In the genomic region with DNA sequence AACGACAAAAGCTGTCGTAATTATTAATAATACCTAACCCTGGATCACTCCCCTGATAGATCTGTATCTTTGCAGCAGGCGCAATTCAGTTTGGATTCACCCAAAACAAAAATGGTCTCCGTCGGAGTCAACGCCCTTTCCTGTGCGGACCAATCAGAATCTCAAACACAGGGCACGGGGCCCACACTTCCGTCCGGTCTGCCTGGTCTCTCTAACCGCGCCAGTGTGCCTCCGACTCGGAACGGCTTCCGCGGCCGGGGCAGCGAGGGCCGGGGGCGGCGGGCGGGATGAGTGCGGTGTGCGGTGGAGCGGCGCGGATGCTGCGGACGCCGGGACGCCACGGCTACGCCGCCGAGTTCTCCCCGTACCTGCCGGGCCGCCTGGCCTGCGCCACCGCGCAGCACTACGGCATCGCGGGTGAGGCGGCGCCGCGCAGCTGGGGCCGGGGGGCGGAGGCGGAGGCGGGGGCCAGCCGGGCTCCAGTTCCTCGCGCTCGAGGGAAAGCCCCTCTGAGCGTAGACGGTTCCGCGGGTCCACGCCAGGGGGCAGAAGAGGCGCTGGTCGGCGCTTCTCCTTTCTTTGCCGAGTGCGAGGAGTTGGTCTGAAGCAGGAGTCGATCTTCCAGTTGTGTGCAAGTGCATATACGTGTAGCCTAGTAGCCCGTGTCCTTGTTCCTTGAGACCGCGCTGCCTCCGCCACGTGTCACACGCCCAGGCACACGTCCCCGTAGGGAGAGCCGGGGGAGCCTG, we compare ENCODE assay signal across 8 cellular contexts. TPM values are rescaled to one million over a fixed set of nuclear protein-coding genes. Genes with fewer than 3 reads are reported as not detected.
DNase-seq lines count a peak whose midpoint lies in the region; ATAC-seq lines count a peak whose summit lies in the region.

A gene with protein sequence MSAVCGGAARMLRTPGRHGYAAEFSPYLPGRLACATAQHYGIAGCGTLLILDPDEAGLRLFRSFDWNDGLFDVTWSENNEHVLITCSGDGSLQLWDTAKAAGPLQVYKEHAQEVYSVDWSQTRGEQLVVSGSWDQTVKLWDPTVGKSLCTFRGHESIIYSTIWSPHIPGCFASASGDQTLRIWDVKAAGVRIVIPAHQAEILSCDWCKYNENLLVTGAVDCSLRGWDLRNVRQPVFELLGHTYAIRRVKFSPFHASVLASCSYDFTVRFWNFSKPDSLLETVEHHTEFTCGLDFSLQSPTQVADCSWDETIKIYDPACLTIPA (plus strand): TSS at position 214 of the 749 bp plus-strand sequence. CDS start 74 bp downstream, at position 288.

- H3K9me3 Mint-ChIP-seq in IgD-negative memory B cell, result no peaks in the 10 kb centered on the region
- H3K9me3 Mint-ChIP-seq in activated T-cell treated with anti-CD3 and anti-CD28 coated beads, Interleukin-2, amount 50 U/mL, for 24 hours, result no peaks in the 10 kb centered on the region

- H3K9me3 ChIP-seq in esophagus (ENCODE audit: control insufficient read depth in 2 of 2, insufficient read depth in 1 of 2, low read depth in 1 of 2, low read length in 1 of 2), result no peaks in the 10 kb centered on the region
- no peaks in the 10 kb centered on the region for H3K9me3 ChIP-seq in mucosa of rectum (ENCODE audit: control insufficient read depth in 2 of 2, low read length in 2 of 2)

- peak within 1 kb of the TSS; percentile 92 to 96 for H3K27ac ChIP-seq in esophagus (ENCODE audit: low read depth in 2 of 2, low read length in 1 of 2)
- peak within 1 kb of the TSS; percentile 89 to 93 for H3K27ac ChIP-seq in mucosa of rectum (ENCODE audit: low read depth in 2 of 2, low read length in 2 of 2)

- 0% methylated on average over 76 to 78 of the region's 78 CpGs for WGBS in esophagus, 2 donors

- H3K36me3 Mint-ChIP-seq in IgD-negative memory B cell, result peaks cover 8% of the 10 kb centered on the region
- H3K36me3 Mint-ChIP-seq in activated T-cell treated with anti-CD3 and anti-CD28 coated beads, Interleukin-2, amount 50 U/mL, for 24 hours (ENCODE audit: low read depth), result peaks cover 41% of the 10 kb centered on the region

- ATAC-seq in GM21576 (IDR thresholded peaks at IDR 0.05; ENCODE audit: unreplicated experiment), result peak; percentile 95

- H3K4me3 Mint-ChIP-seq in IgD-negative memory B cell, result peak within 1 kb of the TSS; percentile 92 to 98 (median 95)
- H3K4me3 Mint-ChIP-seq in activated T-cell treated with anti-CD3 and anti-CD28 coated beads, Interleukin-2, amount 50 U/mL, for 24 hours, result peak within 1 kb of the TSS; percentile 87

- peak within 1 kb of the TSS; percentile 68 to 93 for H3K4me3 ChIP-seq in esophagus (ENCODE audit: low read depth in 1 of 2, low read length in 2 of 2)
- H3K4me3 ChIP-seq in mucosa of rectum (ENCODE audit: low read length in 2 of 2), result peak within 1 kb of the TSS; percentile 80 to 95

- H3K27me3 ChIP-seq in esophagus (ENCODE audit: control insufficient read depth in 1 of 2, insufficient read depth in 2 of 2, low read length in 2 of 2), result no peaks in the 10 kb centered on the region
- H3K27me3 ChIP-seq in mucosa of rectum (ENCODE audit: control insufficient read depth in 2 of 2, insufficient read depth in 2 of 2, low read length in 2 of 2), result peaks cover 0 to 3% of the 10 kb centered on the region in 2 donors

- H3K4me1 Mint-ChIP-seq in IgD-negative memory B cell, result peaks cover 10 to 19% (median 15%) of the 10 kb centered on the region in 3 donors
- H3K4me1 Mint-ChIP-seq in activated T-cell treated with anti-CD3 and anti-CD28 coated beads, Interleukin-2, amount 50 U/mL, for 24 hours (ENCODE audit: low read depth), result peaks cover 39% of the 10 kb centered on the region

- H3K27me3 Mint-ChIP-seq in IgD-negative memory B cell, result no peaks in the 10 kb centered on the region
- H3K27me3 Mint-ChIP-seq in activated T-cell treated with anti-CD3 and anti-CD28 coated beads, Interleukin-2, amount 50 U/mL, for 24 hours, result peaks cover 3% of the 10 kb centered on the region

- H3K4me1 ChIP-seq in esophagus (ENCODE audit: control insufficient read depth in 2 of 2, insufficient read depth in 2 of 2, low read length in 1 of 2), result peaks cover 0 to 5% of the 10 kb centered on the region in 2 donors
- peaks cover 4 to 9% of the 10 kb centered on the region in 2 donors for H3K4me1 ChIP-seq in mucosa of rectum (ENCODE audit: control insufficient read depth in 2 of 2, insufficient read depth in 2 of 2, low read length in 2 of 2)

- H3K36me3 ChIP-seq in esophagus (ENCODE audit: control insufficient read depth in 2 of 2, insufficient read depth in 2 of 2, low read length in 1 of 2) (no peaks in the 10 kb centered on the region), mucosa of rectum (ENCODE audit: control insufficient read depth in 2 of 2, insufficient read depth in 2 of 2, low read length in 2 of 2) (peaks cover 0 to 10% of the 10 kb centered on the region in 2 donors)

- H3K9ac ChIP-seq in mucosa of rectum (ENCODE audit: low read depth in 1 of 2, low read length in 2 of 2), result peak within 1 kb of the TSS; percentile 42 to 82

- peak within 1 kb of the TSS; percentile 83 to 98 (median 96) for H3K27ac Mint-ChIP-seq in IgD-negative memory B cell
- peak within 1 kb of the TSS; percentile 94 for H3K27ac Mint-ChIP-seq in activated T-cell treated with anti-CD3 and anti-CD28 coated beads, Interleukin-2, amount 50 U/mL, for 24 hours

- DNase-seq in DMS53 treated with DMSO at 0.1 percent for 48 hours (lab: John Stamatoyannopoulos, UW; ENCODE audit: unreplicated experiment), result peak; percentile 76
- peak; percentile 81 for DNase-seq in OCI-M2 (lab: John Stamatoyannopoulos, UW; ENCODE audit: unreplicated experiment)
- peak; percentile 95 for DNase-seq in activated T-cell treated with anti-CD3 and anti-CD28 coated beads, Interleukin-2, amount 50 U/mL, for 24 hours
- peak; percentile 66 to 77 for DNase-seq in stimulated activated CD8-positive, alpha-beta memory T cell treated with anti-CD3 and anti-CD28 coated beads, Interleukin-4, amount 100 ng/mL, for 4 hours (ENCODE audit: low read depth in 2 of 2, low spot score in 1 of 2)

RNA-seq across cellular contexts. Expression of the gene that starts here (rescaled TPM):
- polyA plus RNA-seq in IgD-negative memory B cell (5.6 TPM), esophagus (1 to 10 TPM; 2.0 to 7.0 TPM)

Comparison
In these comparisons a context has a peak if more than half of its experiments do, and no peak if none do; other contexts are left out.
1. Peak in every context shown above with its lines: DNase-seq, ATAC-seq, H3K4me3 ChIP-seq and H3K27ac ChIP-seq.